In the genomic region with DNA sequence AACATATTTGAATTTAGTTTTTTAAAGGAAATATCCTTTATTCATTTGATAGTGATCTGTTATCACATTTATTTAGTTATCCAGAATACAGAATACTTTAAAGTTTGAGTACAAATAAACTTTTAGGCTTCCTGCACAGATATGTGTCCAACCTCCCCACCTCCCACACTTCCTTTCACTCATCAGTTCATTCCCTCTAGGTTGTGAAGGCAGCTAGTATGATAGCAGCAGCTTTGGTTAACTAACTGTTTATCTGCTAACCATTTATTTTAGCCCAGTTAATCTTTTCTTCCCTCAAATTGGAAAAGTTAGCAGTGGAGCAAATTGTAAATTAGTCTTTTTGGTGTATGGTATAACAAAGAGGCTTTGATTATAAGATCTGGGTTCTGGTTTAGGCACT, we compare ENCODE assay signal across 2 cellular contexts.
TF ChIP-seq lines count a peak whose summit lies in the region.

No MANE protein-coding gene starts in this region.

TF ChIP-seq in K562, 482 proteins besides CTCF, POLR2A, EP300 and RAD21:
- no peak for TF ChIP-seq XRCC4 (IDR thresholded peaks at IDR 0.05; ENCODE audit: extremely low read depth, insufficient read depth, insufficient read length)
- TF ChIP-seq, protein P1, sequence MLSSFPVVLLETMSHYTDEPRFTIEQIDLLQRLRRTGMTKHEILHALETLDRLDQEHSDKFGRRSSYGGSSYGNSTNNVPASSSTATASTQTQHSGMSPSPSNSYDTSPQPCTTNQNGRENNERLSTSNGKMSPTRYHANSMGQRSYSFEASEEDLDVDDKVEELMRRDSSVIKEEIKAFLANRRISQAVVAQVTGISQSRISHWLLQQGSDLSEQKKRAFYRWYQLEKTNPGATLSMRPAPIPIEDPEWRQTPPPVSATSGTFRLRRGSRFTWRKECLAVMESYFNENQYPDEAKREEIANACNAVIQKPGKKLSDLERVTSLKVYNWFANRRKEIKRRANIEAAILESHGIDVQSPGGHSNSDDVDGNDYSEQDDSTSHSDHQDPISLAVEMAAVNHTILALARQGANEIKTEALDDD (IDR thresholded peaks at IDR 0.05): peak; percentile 85
- TF ChIP-seq SMAD4 (CRISPR knock-in tag; conservative IDR thresholded peaks at IDR 0.05): no peak
- TF ChIP-seq L3MBTL2 (IDR thresholded peaks at IDR 0.05): no peak
TF ChIP-seq in K562: peak in this region for 1.

TF ChIP-seq in GM12891, 5 proteins besides CTCF, POLR2A, EP300 and RAD21:
- TF ChIP-seq TAF1 (IDR thresholded peaks at IDR 0.05; ENCODE audit: low read depth, low read length): no peak
- TF ChIP-seq POU2F2 (IDR thresholded peaks at IDR 0.05; ENCODE audit: low read depth, low read length): no peak
- TF ChIP-seq POLR2AphosphoS5 (IDR thresholded peaks at IDR 0.05; ENCODE audit: low read depth, low read length): no peak
- TF ChIP-seq PAX5 (IDR thresholded peaks at IDR 0.05; ENCODE audit: insufficient read depth, low read length, severe bottlenecking): no peak
